ENCODE assay signal across 8 cellular contexts in genomic region chr14:58427289-58428010, GRCh38. TPM values are rescaled to one million over a fixed set of nuclear protein-coding genes. Genes with fewer than 3 reads are reported as not detected.
A peak's percentile ranks its signal among the peaks of the same experiment; 100 is the strongest.
DNase-seq lines count a peak whose midpoint lies in the region; ATAC-seq and TF ChIP-seq lines count a peak whose summit lies in the region.

Gene KIAA0586, plus strand, starts transcription at chr14:58427719. Its CDS starts 546 bp downstream, at chr14:58428265.
Gene TIMM9, minus strand, starts transcription at chr14:58427531. Its CDS starts 15,586 bp downstream, at chr14:58411945.

- TF ChIP-seq CTCF in GM12865 (IDR thresholded peaks at IDR 0.05; ENCODE audit: insufficient read depth, low read depth, low read length, missing control alignments) (no peak), cardiac muscle cell (IDR thresholded peaks at IDR 0.05; ENCODE audit: low read depth, low read length) (no peak), parathyroid adenoma (IDR thresholded peaks at IDR 0.05) (no peak), tibial nerve (IDR thresholded peaks at IDR 0.05) (peak in 2 of 5 experiments; percentile 12 to 38)

- H3K27ac Mint-ChIP-seq in activated naive CD8-positive, alpha-beta T cell treated with anti-CD3 and anti-CD28 coated beads, Interleukin-2, amount 50 U/mL, for 24 hours: peak within 1 kb of the TSS; percentile 97

- peaks cover 6% of the 10 kb centered on the region for H3K79me2 ChIP-seq in parathyroid adenoma

- TF ChIP-seq EP300 in tibial nerve (IDR thresholded peaks at IDR 0.05): peak; percentile 58 to 93

- H3K36me3 Mint-ChIP-seq in activated naive CD8-positive, alpha-beta T cell treated with anti-CD3 and anti-CD28 coated beads, Interleukin-2, amount 50 U/mL, for 24 hours (ENCODE audit: low read depth): peaks cover 19% of the 10 kb centered on the region

- H3K4me3 ChIP-seq in GM12865 (ENCODE audit: low read depth, low read length): peak within 1 kb of the TSS; percentile 97
- peak within 1 kb of the TSS; percentile 77 for H3K4me3 ChIP-seq in cardiac muscle cell
- peak within 1 kb of the TSS; percentile 98 for H3K4me3 ChIP-seq in parathyroid adenoma (ENCODE audit: low read depth, low read length)
- H3K4me3 ChIP-seq in tibial nerve: peak within 1 kb of the TSS; percentile 69 to 98 (median 80)

- H3K9ac ChIP-seq in parathyroid adenoma: peak within 1 kb of the TSS; percentile 74

- H3K9me3 ChIP-seq in cardiac muscle cell (ENCODE audit: low read depth) (no peaks in the 10 kb centered on the region), parathyroid adenoma (ENCODE audit: control insufficient read depth, low read length) (no peaks in the 10 kb centered on the region), tibial nerve (no peaks in the 10 kb centered on the region)

- DNase-seq in GM12865 (ENCODE audit: low read depth) (peak; percentile 99), NCI-H1417 treated with DMSO at 0.1 percent for 48 hours (lab: John Stamatoyannopoulos, UW) (peak; percentile 91), SW480 (ENCODE audit: low spot score) (peak; percentile 96), cardiac muscle cell (ENCODE audit: low read depth in 1 of 2, low spot score in 1 of 2) (peak; percentile 98 to 99), tibial nerve (ENCODE audit: low spot score in 2 of 2) (peak; percentile 91 to 97)
- peak; percentile 94 for DNase-seq in activated naive CD8-positive, alpha-beta T cell treated with anti-CD3 and anti-CD28 coated beads, Interleukin-2, amount 50 U/mL, for 24 hours

- H3K27me3 ChIP-seq in cardiac muscle cell (no peaks in the 10 kb centered on the region), parathyroid adenoma (ENCODE audit: control insufficient read depth, insufficient read depth, low read length) (no peaks in the 10 kb centered on the region), tibial nerve (no peaks in the 10 kb centered on the region)

- TF ChIP-seq POLR2A in tibial nerve (IDR thresholded peaks at IDR 0.05): peak; percentile 48 to 72

- WGBS in tibial nerve, 2 donors: 0% methylated on average over 32 of the region's 32 CpGs

- peaks cover 3% of the 10 kb centered on the region for H3K27me3 Mint-ChIP-seq in activated naive CD8-positive, alpha-beta T cell treated with anti-CD3 and anti-CD28 coated beads, Interleukin-2, amount 50 U/mL, for 24 hours

- peak within 1 kb of the TSS; percentile 94 for H2AFZ ChIP-seq in parathyroid adenoma

- H3K36me3 ChIP-seq in cardiac muscle cell (peaks cover 13% of the 10 kb centered on the region), parathyroid adenoma (ENCODE audit: control insufficient read depth, insufficient read depth, low read length) (no peaks in the 10 kb centered on the region), tibial nerve (peaks cover 0 to 33% (median 4%) of the 10 kb centered on the region in 3 donors)

- peaks cover 53% of the 10 kb centered on the region for H3K4me1 Mint-ChIP-seq in activated naive CD8-positive, alpha-beta T cell treated with anti-CD3 and anti-CD28 coated beads, Interleukin-2, amount 50 U/mL, for 24 hours

- H3K4me2 ChIP-seq in parathyroid adenoma (ENCODE audit: low read length): peak within 1 kb of the TSS; percentile 99

- peak within 1 kb of the TSS; percentile 91 for H3K4me3 Mint-ChIP-seq in activated naive CD8-positive, alpha-beta T cell treated with anti-CD3 and anti-CD28 coated beads, Interleukin-2, amount 50 U/mL, for 24 hours

- peaks cover 9% of the 10 kb centered on the region for H3K4me1 ChIP-seq in cardiac muscle cell (ENCODE audit: low read depth)
- H3K4me1 ChIP-seq in parathyroid adenoma: peaks cover 4% of the 10 kb centered on the region
- peaks cover 0 to 39% (median 12%) of the 10 kb centered on the region in 4 donors for H3K4me1 ChIP-seq in tibial nerve

- H3K9me3 Mint-ChIP-seq in activated naive CD8-positive, alpha-beta T cell treated with anti-CD3 and anti-CD28 coated beads, Interleukin-2, amount 50 U/mL, for 24 hours: no peaks in the 10 kb centered on the region

- peak; percentile 82 for ATAC-seq in HG02763 (IDR thresholded peaks at IDR 0.05; ENCODE audit: unreplicated experiment)
- ATAC-seq in activated naive CD8-positive, alpha-beta T cell treated with anti-CD3 and anti-CD28 coated beads, Interleukin-2, amount 50 U/mL, for 24 hours: peak; percentile 85

- peak within 1 kb of the TSS; percentile 93 for H3K27ac ChIP-seq in cardiac muscle cell
- peak within 1 kb of the TSS; percentile 90 for H3K27ac ChIP-seq in parathyroid adenoma
- peak within 1 kb of the TSS; percentile 89 to 96 (median 94) for H3K27ac ChIP-seq in tibial nerve

RNA-seq across cellular contexts. Expression of gene KIAA0586, which starts in this region (rescaled TPM):
- total RNA-seq in cardiac muscle cell (13.6 and 18.9 TPM in 2 replicates), tibial nerve (10 to 100 TPM; 17.1 to 27.3 (median 17.5) TPM)
- 8.3 and 17.9 TPM in 2 replicates for polyA plus RNA-seq in cardiac muscle cell

RNA-seq across cellular contexts. Expression of gene TIMM9, which starts in this region (rescaled TPM):
- total RNA-seq in cardiac muscle cell (43.0 and 50.1 TPM in 2 replicates), tibial nerve (10 to 100 TPM; 25.1 to 85.4 (median 42.0) TPM)
- polyA plus RNA-seq in cardiac muscle cell: 75.3 and 77.3 TPM in 2 replicates

Comparison
In these comparisons a context has a peak if more than half of its experiments do, and no peak if none do; other contexts are left out.
1. Peak in every context shown above with its lines: DNase-seq, ATAC-seq, H3K4me3 ChIP-seq and H3K27ac ChIP-seq.